Comparison of ENCODE assay signal across 1 cellular context in the genomic region with DNA sequence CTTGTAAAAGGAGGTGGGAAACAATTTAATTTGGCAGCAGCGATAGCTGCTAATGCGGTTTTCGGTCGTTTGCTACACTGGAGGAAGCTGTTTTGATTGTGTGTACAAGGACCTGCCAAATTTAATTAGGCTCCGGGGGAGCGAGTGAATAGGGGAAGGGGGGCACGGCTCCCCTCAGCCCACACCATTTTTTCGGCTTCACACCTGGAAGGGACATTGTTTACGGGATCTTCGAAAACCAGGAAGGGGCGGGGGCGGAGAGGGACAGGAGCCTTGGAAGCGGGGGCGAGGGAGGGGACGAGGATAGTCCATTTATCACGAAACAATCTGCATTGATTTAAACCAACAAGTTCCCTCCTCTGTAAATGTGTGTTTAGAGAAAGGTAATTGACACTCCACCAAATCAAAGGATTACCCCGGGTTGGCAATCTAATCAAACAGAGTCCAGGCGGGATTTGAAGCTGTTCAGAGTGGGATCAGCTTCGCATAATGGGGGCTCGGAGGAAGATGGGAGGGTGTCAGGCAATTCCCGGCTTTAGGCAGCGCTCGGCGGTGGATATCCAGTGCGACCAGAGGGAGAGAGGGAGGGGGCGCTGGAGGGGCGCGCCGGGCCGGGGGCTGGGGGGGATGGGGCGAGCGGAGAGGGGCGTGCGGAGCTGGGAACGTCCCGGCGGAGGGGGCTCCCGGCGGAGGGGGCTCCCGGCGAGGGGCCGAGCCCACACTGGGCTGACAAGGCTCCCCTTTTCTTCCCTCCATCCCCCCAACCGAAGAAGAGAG.
TF ChIP-seq lines count a peak whose summit lies in the region.

No MANE protein-coding gene starts in this region.

TF ChIP-seq in WTC11, 78 proteins besides CTCF, POLR2A, EP300 and RAD21 (continued from another document):
- TF ChIP-seq ZNF671 (CRISPR knock-in tag; IDR thresholded peaks at IDR 0.05), result no peak
